In the genomic region with DNA sequence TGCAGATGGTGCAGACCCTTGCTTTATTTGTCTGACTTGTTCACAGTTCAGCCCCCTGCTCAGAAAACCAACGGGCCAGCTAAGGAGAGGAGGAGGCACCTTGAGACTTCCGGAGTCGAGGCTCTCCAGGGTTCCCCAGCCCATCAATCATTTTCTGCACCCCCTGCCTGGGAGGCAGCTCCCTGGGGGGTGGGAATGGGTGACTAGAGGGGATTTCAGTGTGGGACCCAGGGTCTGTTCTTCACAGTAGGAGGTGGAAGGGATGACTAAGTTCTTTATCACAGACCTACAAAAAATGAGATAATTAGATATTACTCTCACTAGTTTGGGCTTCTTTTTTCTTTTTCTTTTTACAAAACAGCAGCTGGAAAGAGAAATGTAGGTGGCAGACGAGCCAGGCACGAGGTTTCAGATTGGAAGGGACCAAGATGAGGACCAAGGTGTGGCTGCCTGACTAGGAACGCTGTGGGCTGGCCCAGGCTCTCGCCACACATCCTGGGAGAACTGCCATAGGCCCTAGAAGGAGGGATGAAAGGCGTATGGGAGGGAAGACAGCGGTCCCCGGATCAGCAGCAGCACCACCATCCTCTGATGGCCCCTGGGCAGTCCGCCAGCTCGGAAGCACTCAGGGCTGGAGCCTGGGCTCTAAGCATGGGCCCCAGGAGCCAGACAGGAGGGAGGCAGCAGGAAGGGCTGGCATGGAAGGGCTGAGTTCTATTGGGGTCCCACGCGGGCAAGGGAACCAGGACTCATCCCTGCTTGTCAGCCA, we compare ENCODE assay signal across 7 cellular contexts. TPM values are rescaled to one million over a fixed set of nuclear protein-coding genes. Genes with fewer than 3 reads are reported as not detected.
DNase-seq lines count a peak whose midpoint lies in the region; ATAC-seq and TF ChIP-seq lines count a peak whose summit lies in the region.

No MANE protein-coding gene starts in this region.

- 43 to 51% (median 47%) methylated on average over 8 to 14 of the region's 14 CpGs for WGBS in heart left ventricle, 4 donors

- ATAC-seq in heart left ventricle (peak; percentile 14 to 47 (median 40)), GM19023 (IDR thresholded peaks at IDR 0.05; ENCODE audit: unreplicated experiment) (no peak)
- no peak for ATAC-seq in stimulated activated naive B cell treated with anti-CD40 and anti-IgM and Interleukin-4, amounts not matched to agents 10 μg/mL and 1 μg/mL and 100 μg/mL, for 72 hours (replicated peaks)

- H3K9me3 Mint-ChIP-seq in activated CD4-positive, alpha-beta memory T cell treated with anti-CD3 and anti-CD28 coated beads for 36 hours, result no peaks in the 10 kb centered on the region
- H3K9me3 Mint-ChIP-seq in stimulated activated naive B cell treated with anti-CD40 and anti-IgM and Interleukin-4, amounts not matched to agents 10 μg/mL and 1 μg/mL and 100 μg/mL, for 72 hours, result no peaks in the 10 kb centered on the region

- H3K36me3 ChIP-seq in heart left ventricle, result peaks cover 0 to 34% (median 15%) of the 10 kb centered on the region in 9 donors

- POLR2A ChIA-PET in activated CD4-positive, alpha-beta memory T cell treated with anti-CD3 and anti-CD28 coated beads for 36 hours (lab: Charles Lee), result interaction anchor here (1.0 kb wide), 1 partner anchor 146 kb away, joined by 3 read pairs; no protein-coding TSS in a partner anchor

- DNase-seq in HS-27A (ENCODE audit: low read depth) (peak; percentile 80), heart left ventricle (peak; percentile 78 to 87 (median 84)), CD1c-positive myeloid dendritic cell (ENCODE audit: extremely low spot score) (no peak), HuH-7 (ENCODE audit: low spot score) (no peak)
- no peak for DNase-seq in activated CD4-positive, alpha-beta memory T cell treated with anti-CD3 and anti-CD28 coated beads for 36 hours
- no peak for DNase-seq in stimulated activated naive B cell treated with anti-CD40 and anti-IgM and Interleukin-4, amounts not matched to agents 10 μg/mL and 1 μg/mL and 100 μg/mL, for 72 hours

- no peaks in the 10 kb centered on the region for H3K27me3 Mint-ChIP-seq in activated CD4-positive, alpha-beta memory T cell treated with anti-CD3 and anti-CD28 coated beads for 36 hours
- H3K27me3 Mint-ChIP-seq in stimulated activated naive B cell treated with anti-CD40 and anti-IgM and Interleukin-4, amounts not matched to agents 10 μg/mL and 1 μg/mL and 100 μg/mL, for 72 hours, result no peaks in the 10 kb centered on the region

- H3K27ac ChIP-seq in heart left ventricle, result peak overlapping the region; percentile 80 to 98 (median 94)

- no peaks in the 10 kb centered on the region for H3K27me3 ChIP-seq in heart left ventricle

- H3K4me1 ChIP-seq in heart left ventricle, result peaks cover 9 to 85% (median 78%) of the 10 kb centered on the region in 12 donors

- CTCF ChIA-PET in activated CD4-positive, alpha-beta memory T cell treated with anti-CD3 and anti-CD28 coated beads for 36 hours (lab: Charles Lee), result interaction anchor here (0.6 to 5.1 kb wide), 7 partner anchors 134 to 189 kb away, joined by 3 to 142 read pairs (median 3); no protein-coding TSS in a partner anchor

- peaks cover 21% of the 10 kb centered on the region for H3K4me1 Mint-ChIP-seq in activated CD4-positive, alpha-beta memory T cell treated with anti-CD3 and anti-CD28 coated beads for 36 hours (ENCODE audit: low read depth)
- H3K4me1 Mint-ChIP-seq in stimulated activated naive B cell treated with anti-CD40 and anti-IgM and Interleukin-4, amounts not matched to agents 10 μg/mL and 1 μg/mL and 100 μg/mL, for 72 hours, result peaks cover 17 to 33% of the 10 kb centered on the region in 2 donors

- peak overlapping the region; percentile 62 for H3K27ac Mint-ChIP-seq in activated CD4-positive, alpha-beta memory T cell treated with anti-CD3 and anti-CD28 coated beads for 36 hours
- H3K27ac Mint-ChIP-seq in stimulated activated naive B cell treated with anti-CD40 and anti-IgM and Interleukin-4, amounts not matched to agents 10 μg/mL and 1 μg/mL and 100 μg/mL, for 72 hours, result peak overlapping the region; percentile 68

- no peaks in the 10 kb centered on the region for H3K9me3 ChIP-seq in heart left ventricle

- TF ChIP-seq POLR2A in heart left ventricle (IDR thresholded peaks at IDR 0.05), result no peak

- peaks cover 6% of the 10 kb centered on the region for H3K36me3 Mint-ChIP-seq in activated CD4-positive, alpha-beta memory T cell treated with anti-CD3 and anti-CD28 coated beads for 36 hours
- H3K36me3 Mint-ChIP-seq in stimulated activated naive B cell treated with anti-CD40 and anti-IgM and Interleukin-4, amounts not matched to agents 10 μg/mL and 1 μg/mL and 100 μg/mL, for 72 hours, result peaks cover 22 to 36% of the 10 kb centered on the region in 2 donors

- no peak overlapping the region for H3K4me3 Mint-ChIP-seq in activated CD4-positive, alpha-beta memory T cell treated with anti-CD3 and anti-CD28 coated beads for 36 hours
- H3K4me3 Mint-ChIP-seq in stimulated activated naive B cell treated with anti-CD40 and anti-IgM and Interleukin-4, amounts not matched to agents 10 μg/mL and 1 μg/mL and 100 μg/mL, for 72 hours, result no peak overlapping the region

- no peak overlapping the region for H3K4me3 ChIP-seq in heart left ventricle

- intact Hi-C loops in activated CD4-positive, alpha-beta memory T cell treated with anti-CD3 and anti-CD28 coated beads for 36 hours (cut with micrococcal nuclease), result no loop called here
- intact Hi-C loops in heart left ventricle (cut with DNase I), result loop anchor here in 9 of 10 donors (5.0 to 10.0 kb wide), 5 partner anchors 80 to 145 kb away; partner anchors contain the start of gene MYH9 (in 6 of the 9)

- TF ChIP-seq CTCF in heart left ventricle (IDR thresholded peaks at IDR 0.05), result no peak

RNA-seq across cellular contexts. Expression of gene TXN2, which starts 14.2 kb away (rescaled TPM):
- 10 to 100 TPM; 94.3 to 97.0 TPM for total RNA-seq in activated CD4-positive, alpha-beta memory T cell treated with anti-CD3 and anti-CD28 coated beads for 36 hours
- total RNA-seq in heart left ventricle, result 100 to 1,000 TPM in 6 of 9 donors, 10 to 100 TPM in 3; 87.9 to 128 (median 113) TPM
- 100 to 1,000 TPM in 1 of 2 donors, 10 to 100 TPM in 1; 99.9 to 160 TPM for polyA plus RNA-seq in heart left ventricle

RNA-seq across cellular contexts. Expression of gene FOXRED2, which starts 39.6 kb away (rescaled TPM):
- total RNA-seq in activated CD4-positive, alpha-beta memory T cell treated with anti-CD3 and anti-CD28 coated beads for 36 hours, result 10 to 100 TPM; 15.2 to 15.9 TPM
- total RNA-seq in heart left ventricle, result 10 to 100 TPM in 3 of 9 donors, 1 to 10 TPM in 6; 5.6 to 12.1 (median 8.3) TPM
- polyA plus RNA-seq in heart left ventricle, result 1 to 10 TPM; 3.5 to 4.7 TPM

Comparison
In these comparisons a context has a peak if more than half of its experiments do, and no peak if none do; other contexts are left out.
1. DNase-seq: peak in HS-27A (single experiment) and heart left ventricle (5 of 5); none in activated CD4-positive, alpha-beta memory T cell treated with anti-CD3 and anti-CD28 coated beads for 36 hours (single experiment), stimulated activated naive B cell treated with anti-CD40 and anti-IgM and Interleukin-4, amounts not matched to agents 10 μg/mL and 1 μg/mL and 100 μg/mL, for 72 hours (single experiment), CD1c-positive myeloid dendritic cell (single experiment) and HuH-7 (single experiment).
2. ATAC-seq: peak in heart left ventricle (4 of 4); none in stimulated activated naive B cell treated with anti-CD40 and anti-IgM and Interleukin-4, amounts not matched to agents 10 μg/mL and 1 μg/mL and 100 μg/mL, for 72 hours (0 of 2) and GM19023 (single experiment).